In genomic region chr2:74391580-74392448, GRCh38 we compare ENCODE assay signal across 8 cellular contexts.
DNase-seq lines count a peak whose midpoint lies in the region; ATAC-seq and TF ChIP-seq lines count a peak whose summit lies in the region.

No MANE protein-coding gene starts in this region.

- peak overlapping the region; percentile 95 for H3K4me3 ChIP-seq in AG10803 (ENCODE audit: low read length)

- H3K27ac ChIP-seq in cingulate gyrus (ENCODE audit: low read depth, low read length): peak overlapping the region; percentile 93

- peak; percentile 97 for TF ChIP-seq CTCF in AG10803 (conservative IDR thresholded peaks at IDR 0.05; ENCODE audit: low read length)

- DNase-seq in AG10803 (ENCODE audit: low read depth) (peak; percentile 82), NCI-H524 (lab: John Stamatoyannopoulos, UW) (peak; percentile 70 to 92), left kidney (ENCODE audit: low read depth, low spot score) (peak; percentile 97)
- DNase-seq in activated CD4-positive, alpha-beta T cell treated with anti-CD3 and anti-CD28 coated beads for 4 hours: peak; percentile 93 to 97
- peak; percentile 97 for DNase-seq in stimulated activated CD4-positive, alpha-beta T cell treated with anti-CD3 and anti-CD28 coated beads, Interleukin-2, amount 100 ng/mL, for 24 hours

- ATAC-seq in GM19025 (IDR thresholded peaks at IDR 0.05; ENCODE audit: low read depth, unreplicated experiment) (peak; percentile 80), HG03378 (IDR thresholded peaks at IDR 0.05; ENCODE audit: unreplicated experiment) (peak; percentile 78)

Comparison
In these comparisons a context has a peak if more than half of its experiments do, and no peak if none do; other contexts are left out.
1. Peak in every context shown above with its lines: DNase-seq, ATAC-seq, H3K4me3 ChIP-seq and H3K27ac ChIP-seq.